8 cellular contexts compared by ENCODE assay signal in the genomic region with DNA sequence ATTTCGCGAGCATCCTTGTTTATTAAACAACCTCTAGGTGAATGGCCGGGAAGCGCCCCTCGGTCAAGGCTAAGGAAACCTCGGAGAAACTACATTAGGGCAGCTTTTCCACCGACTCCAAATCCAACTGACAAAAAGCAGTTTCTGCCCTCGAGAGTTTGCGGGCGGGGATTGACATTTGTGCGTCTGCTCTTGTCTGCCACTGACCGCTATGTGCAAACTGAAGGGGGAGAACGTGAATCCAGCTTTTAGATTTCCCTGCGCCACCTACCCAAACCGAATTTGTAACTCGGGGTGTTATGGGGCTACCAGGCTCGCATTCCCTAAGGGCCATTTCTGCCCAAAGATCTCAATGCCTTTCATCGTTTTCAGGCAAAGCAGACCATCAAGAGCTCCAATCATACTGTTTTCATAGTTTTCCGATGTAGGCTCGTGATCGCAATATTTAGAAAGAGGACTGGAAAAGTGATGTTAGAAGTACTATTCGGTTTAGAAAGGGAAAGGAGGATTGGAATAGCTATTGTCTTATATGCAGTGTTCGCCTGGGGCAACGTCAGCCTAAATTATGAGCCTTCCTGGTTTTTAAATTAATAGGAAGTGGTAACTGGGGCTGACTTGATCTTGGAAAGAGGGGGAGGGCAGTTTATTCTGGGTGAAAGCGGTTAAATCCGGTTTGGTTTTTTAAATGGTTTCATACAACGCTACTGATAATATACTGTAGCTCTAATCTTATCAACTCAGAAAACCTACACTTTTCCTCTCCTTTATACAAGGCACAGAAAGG. TPM values are rescaled to one million over a fixed set of nuclear protein-coding genes. Genes with fewer than 3 reads are reported as not detected.
DNase-seq lines count a peak whose midpoint lies in the region; ATAC-seq and TF ChIP-seq lines count a peak whose summit lies in the region.

No MANE protein-coding gene starts in this region.

- peaks cover 49% of the 10 kb centered on the region for H3K4me1 Mint-ChIP-seq in activated T-cell treated with anti-CD3 and anti-CD28 coated beads, Interleukin-2, amount 50 U/mL, for 72 hours (ENCODE audit: low read depth)
- peaks cover 5% of the 10 kb centered on the region for H3K4me1 Mint-ChIP-seq in type B pancreatic cell (ENCODE audit: unreplicated experiment)

- H2AK5ac ChIP-seq in mesendoderm (ENCODE audit: low read length) = no peak overlapping the region

- H3K9me2 ChIP-seq in OCI-LY7 (ENCODE audit: insufficient read depth, low read length) = no peaks in the 10 kb centered on the region

- H4K20me1 ChIP-seq in OCI-LY7 (ENCODE audit: insufficient read depth, low read length) = no peaks in the 10 kb centered on the region

- H2BK5ac ChIP-seq in mesendoderm (ENCODE audit: low read length) = peak overlapping the region; percentile 42

- H3K36me3 ChIP-seq in colonic mucosa (no peaks in the 10 kb centered on the region), mesendoderm (ENCODE audit: control insufficient read depth, insufficient read depth, low read length) (no peaks in the 10 kb centered on the region), WERI-Rb-1 (no peaks in the 10 kb centered on the region), OCI-LY7 (ENCODE audit: insufficient read depth, low read length) (peaks cover 56% of the 10 kb centered on the region)

- H3K9ac ChIP-seq in colonic mucosa (ENCODE audit: low read depth in 2 of 2, low read length in 2 of 2) (peak overlapping the region in 1 of 2 donors; percentile 30), mesendoderm (ENCODE audit: low read length) (peak overlapping the region; percentile 77)

- intact Hi-C loops in colonic mucosa (cut with DNase I) = no loop called here
- intact Hi-C loops in OCI-LY7 (cut with micrococcal nuclease; ENCODE audit: unreplicated experiment) = no loop called here

- no CpG with 5 or more reads among the region's 27 CpGs for WGBS in mesendoderm (ENCODE audit: extremely low coverage, insufficient coverage, low lambda C conversion rate)

- H3K23ac ChIP-seq in mesendoderm (ENCODE audit: low read length) = no peak overlapping the region

- H3K27ac ChIP-seq in colonic mucosa (no peak overlapping the region), mesendoderm (ENCODE audit: low read depth, low read length) (no peak overlapping the region), WERI-Rb-1 (no peak overlapping the region), OCI-LY7 (ENCODE audit: low read depth, low read length, poor library complexity, severe bottlenecking) (no peak overlapping the region)

- H3K27me3 ChIP-seq in colonic mucosa = no peaks in the 10 kb centered on the region
- no peaks in the 10 kb centered on the region for H3K27me3 ChIP-seq in mesendoderm (ENCODE audit: insufficient read depth, low read length, poor library complexity)
- no peaks in the 10 kb centered on the region for H3K27me3 ChIP-seq in WERI-Rb-1 (ENCODE audit: insufficient read depth, low read depth, severe bottlenecking)

- no peak overlapping the region for H2BK120ac ChIP-seq in mesendoderm (ENCODE audit: low read depth, low read length)

- no peak overlapping the region for H3K27ac Mint-ChIP-seq in activated T-cell treated with anti-CD3 and anti-CD28 coated beads, Interleukin-2, amount 50 U/mL, for 72 hours
- H3K27ac Mint-ChIP-seq in type B pancreatic cell = peak overlapping the region; percentile 35

- POLR2A ChIA-PET in OCI-LY7 (lab: Charles Lee) = interaction anchor here (0.9 kb wide), 1 partner anchor 241 kb away, joined by 3 read pairs; no protein-coding TSS in a partner anchor

- H3K36me3 Mint-ChIP-seq in activated T-cell treated with anti-CD3 and anti-CD28 coated beads, Interleukin-2, amount 50 U/mL, for 72 hours (ENCODE audit: insufficient read depth in 2 of 2) = peaks cover 2 to 4% of the 10 kb centered on the region in 2 donors
- peaks cover 35% of the 10 kb centered on the region for H3K36me3 Mint-ChIP-seq in type B pancreatic cell

- ATAC-seq in activated T-cell treated with anti-CD3 and anti-CD28 coated beads, Interleukin-2, amount 50 U/mL, for 72 hours (replicated peaks in 1 of 2) = no peak

- peak overlapping the region; percentile 28 for H3K4me3 ChIP-seq in colonic mucosa
- peak overlapping the region; percentile 55 for H3K4me3 ChIP-seq in mesendoderm (ENCODE audit: low read length)
- H3K4me3 ChIP-seq in WERI-Rb-1 (ENCODE audit: low read depth, low read length) = no peak overlapping the region
- H3K4me3 ChIP-seq in OCI-LY7 (ENCODE audit: low read depth, low read length, poor library complexity, severe bottlenecking) = no peak overlapping the region

- H3K9me3 ChIP-seq in colonic mucosa = no peaks in the 10 kb centered on the region
- no peaks in the 10 kb centered on the region for H3K9me3 ChIP-seq in WERI-Rb-1 (ENCODE audit: severe bottlenecking)
- no peaks in the 10 kb centered on the region for H3K9me3 ChIP-seq in OCI-LY7 (ENCODE audit: low read length)

- H2AFZ ChIP-seq in OCI-LY7 (ENCODE audit: low read length) = no peak overlapping the region

- H2BK15ac ChIP-seq in mesendoderm (replicated peaks; ENCODE audit: low read depth) = no peak overlapping the region

- H3K9me3 Mint-ChIP-seq in activated T-cell treated with anti-CD3 and anti-CD28 coated beads, Interleukin-2, amount 50 U/mL, for 72 hours = no peaks in the 10 kb centered on the region
- H3K9me3 Mint-ChIP-seq in type B pancreatic cell = no peaks in the 10 kb centered on the region

- peaks cover 19% of the 10 kb centered on the region for H3K27me3 Mint-ChIP-seq in activated T-cell treated with anti-CD3 and anti-CD28 coated beads, Interleukin-2, amount 50 U/mL, for 72 hours (ENCODE audit: low read depth)
- H3K27me3 Mint-ChIP-seq in type B pancreatic cell = peaks cover 34% of the 10 kb centered on the region

- no peaks in the 10 kb centered on the region for H3K4me1 ChIP-seq in colonic mucosa
- peaks cover 18% of the 10 kb centered on the region for H3K4me1 ChIP-seq in mesendoderm (ENCODE audit: control insufficient read depth, low read depth, low read length)
- H3K4me1 ChIP-seq in OCI-LY7 (ENCODE audit: insufficient read depth, low read length, poor library complexity, severe bottlenecking) = no peaks in the 10 kb centered on the region

- peak in 1 of 2 donors; percentile 8 for DNase-seq in activated T-cell treated with anti-CD3 and anti-CD28 coated beads, Interleukin-2, amount 50 U/mL, for 72 hours
- no peak for DNase-seq in activated T-cell treated with anti-CD3 and anti-CD28 coated beads for 4 hours
- no peak for DNase-seq in colonic mucosa
- no peak for DNase-seq in mesendoderm
- DNase-seq in type B pancreatic cell (ENCODE audit: extremely low spot score, unreplicated experiment) = no peak
- DNase-seq in WERI-Rb-1 = no peak
- no peak for DNase-seq in OCI-LY7 (ENCODE audit: low spot score)
- DNase-seq in NCI-H510A treated with DMSO at 0.1 percent for 48 hours (lab: John Stamatoyannopoulos, UW) = no peak

- CTCF ChIA-PET in OCI-LY7 (lab: Charles Lee; ENCODE audit: unreplicated experiment) = no interaction called here

- peaks cover 10% of the 10 kb centered on the region for H3K79me1 ChIP-seq in mesendoderm (ENCODE audit: low read length)

- peak overlapping the region; percentile 93 for H3K4ac ChIP-seq in mesendoderm (ENCODE audit: low read depth, low read length)

- H3K79me2 ChIP-seq in mesendoderm (ENCODE audit: control insufficient read depth, insufficient read depth, low read length) (peaks cover 25% of the 10 kb centered on the region), OCI-LY7 (ENCODE audit: insufficient read depth, low read depth, low read length) (peaks cover 22% of the 10 kb centered on the region; the same call in 1 of the 2 replicates)

- TF ChIP-seq CTCF in colonic mucosa (IDR thresholded peaks at IDR 0.05) (no peak), type B pancreatic cell (conservative IDR thresholded peaks at IDR 0.05) (no peak), WERI-Rb-1 (IDR thresholded peaks at IDR 0.05; ENCODE audit: low read depth, low read length) (no peak), OCI-LY7 (conservative IDR thresholded peaks at IDR 0.05; ENCODE audit: low read length) (no peak)

- peak overlapping the region; percentile 94 to 98 for H3K4me3 Mint-ChIP-seq in activated T-cell treated with anti-CD3 and anti-CD28 coated beads, Interleukin-2, amount 50 U/mL, for 72 hours
- H3K4me3 Mint-ChIP-seq in type B pancreatic cell = peak overlapping the region; percentile 94

- peak overlapping the region; percentile 99 for H3K4me2 ChIP-seq in mesendoderm (ENCODE audit: low read length)
- no peak overlapping the region for H3K4me2 ChIP-seq in OCI-LY7 (ENCODE audit: low read length)

- no peak overlapping the region for H4K5ac ChIP-seq in mesendoderm (ENCODE audit: low read length)

- no TSS peak for BruUV-seq in OCI-LY7 (replicated peaks; lab: Mats Ljungman, UMichigan)

- H3K56ac ChIP-seq in mesendoderm (ENCODE audit: low read length) = peak overlapping the region; percentile 93

- H3K18ac ChIP-seq in mesendoderm (ENCODE audit: low read length) = peak overlapping the region; percentile 25

- H4K8ac ChIP-seq in mesendoderm (ENCODE audit: low read depth, low read length) = no peak overlapping the region

RNA-seq across cellular contexts. Expression of a gene that starts 45.4 kb away (rescaled TPM):
- 10 to 100 TPM; 53.4 to 71.1 TPM for total RNA-seq in activated T-cell treated with anti-CD3 and anti-CD28 coated beads, Interleukin-2, amount 50 U/mL, for 72 hours
- total RNA-seq in colonic mucosa = 1 to 10 TPM; 4.2 to 7.4 TPM
- 131 TPM for polyA plus RNA-seq in mesendoderm (2013, experiment 1 of 2)
- 130 TPM for polyA plus RNA-seq in mesendoderm (2013, experiment 2 of 2)
- 153 and 573 TPM in 2 replicates for total RNA-seq in type B pancreatic cell (ENCODE audit: low replicate concordance)
- total RNA-seq in OCI-LY7 (2014; rRNA removed; shearing (Covaris generic)) = 116 and 121 TPM in 2 replicates
- total RNA-seq in OCI-LY7 (2022) = 194 and 207 TPM in 2 replicates

Comparison
In these comparisons a context has a peak if more than half of its experiments do, and no peak if none do; other contexts are left out.
1. H3K4me3 ChIP-seq: peak in colonic mucosa (single experiment) and mesendoderm (single experiment); none in WERI-Rb-1 (single experiment) and OCI-LY7 (single experiment).
2. RNA of a gene that starts 45.4 kb away (total RNA-seq): 116 to 207 TPM in OCI-LY7, 153 to 573 TPM in type B pancreatic cell and 53.4 to 71.1 TPM in activated T-cell treated with anti-CD3 and anti-CD28 coated beads, Interleukin-2, amount 50 U/mL, for 72 hours; 4.2 to 7.4 TPM in colonic mucosa; every median in the first group is over 4 times any median in the second.